Comparison of ENCODE assay signal across 2 cellular contexts in the genomic region with DNA sequence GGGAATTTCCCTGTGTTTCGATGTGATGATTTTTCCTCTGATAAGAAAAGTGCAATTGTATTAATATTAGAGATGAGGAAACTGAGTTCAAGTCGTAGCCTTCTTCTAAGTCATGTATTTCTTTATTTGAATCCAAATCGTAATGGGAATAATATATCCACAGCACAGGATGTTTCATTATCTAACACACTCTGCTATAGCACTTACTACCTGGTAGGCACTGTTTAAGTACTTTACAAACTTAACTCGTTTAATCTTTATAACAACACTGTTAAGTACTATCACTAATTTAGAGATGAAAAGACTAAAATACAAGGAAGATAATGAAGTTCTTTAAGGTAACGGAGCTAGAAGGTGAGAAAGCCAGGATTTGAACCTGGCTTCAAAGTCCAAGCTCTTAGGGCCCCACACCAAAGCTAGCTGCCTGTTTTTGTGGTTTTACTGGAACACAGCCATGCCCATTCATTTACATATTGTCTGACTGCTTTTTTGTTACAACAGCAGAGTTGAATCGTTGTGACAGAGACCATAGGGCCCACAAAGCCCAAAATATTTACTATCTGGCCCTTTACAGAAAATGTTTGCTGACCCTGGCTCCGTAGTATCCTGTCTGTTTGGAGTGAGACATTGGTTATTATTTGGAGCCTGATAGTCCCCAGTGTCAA.
TF ChIP-seq lines count a peak whose summit lies in the region.

No MANE protein-coding gene starts in this region.

TF ChIP-seq in GM12891, 5 proteins besides CTCF, POLR2A, EP300 and RAD21:
- no peak for TF ChIP-seq POLR2AphosphoS5 (IDR thresholded peaks at IDR 0.05; ENCODE audit: low read depth, low read length)
- TF ChIP-seq SPI1 (IDR thresholded peaks at IDR 0.05; ENCODE audit: low read depth, low read length) = no peak
- no peak for TF ChIP-seq PAX5 (IDR thresholded peaks at IDR 0.05; ENCODE audit: insufficient read depth, low read length, severe bottlenecking)
- TF ChIP-seq POU2F2 (IDR thresholded peaks at IDR 0.05; ENCODE audit: low read depth, low read length) = no peak
- no peak for TF ChIP-seq TAF1 (IDR thresholded peaks at IDR 0.05; ENCODE audit: low read depth, low read length)

TF ChIP-seq in HepG2, 621 proteins besides CTCF, POLR2A, EP300 and RAD21 (continues in another document):
- TF ChIP-seq CHD4 (IDR thresholded peaks at IDR 0.05; ENCODE audit: borderline replicate concordance, low read length) = no peak
- TF ChIP-seq, protein P1, sequence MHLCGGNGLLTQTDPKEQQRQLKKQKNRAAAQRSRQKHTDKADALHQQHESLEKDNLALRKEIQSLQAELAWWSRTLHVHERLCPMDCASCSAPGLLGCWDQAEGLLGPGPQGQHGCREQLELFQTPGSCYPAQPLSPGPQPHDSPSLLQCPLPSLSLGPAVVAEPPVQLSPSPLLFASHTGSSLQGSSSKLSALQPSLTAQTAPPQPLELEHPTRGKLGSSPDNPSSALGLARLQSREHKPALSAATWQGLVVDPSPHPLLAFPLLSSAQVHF (CRISPR knock-in tag; IDR thresholded peaks at IDR 0.05) = no peak
- no peak for TF ChIP-seq ATF7 (IDR thresholded peaks at IDR 0.05)
- no peak for TF ChIP-seq ATF7 (CRISPR knock-in tag; IDR thresholded peaks at IDR 0.05)
- TF ChIP-seq, protein P2, sequence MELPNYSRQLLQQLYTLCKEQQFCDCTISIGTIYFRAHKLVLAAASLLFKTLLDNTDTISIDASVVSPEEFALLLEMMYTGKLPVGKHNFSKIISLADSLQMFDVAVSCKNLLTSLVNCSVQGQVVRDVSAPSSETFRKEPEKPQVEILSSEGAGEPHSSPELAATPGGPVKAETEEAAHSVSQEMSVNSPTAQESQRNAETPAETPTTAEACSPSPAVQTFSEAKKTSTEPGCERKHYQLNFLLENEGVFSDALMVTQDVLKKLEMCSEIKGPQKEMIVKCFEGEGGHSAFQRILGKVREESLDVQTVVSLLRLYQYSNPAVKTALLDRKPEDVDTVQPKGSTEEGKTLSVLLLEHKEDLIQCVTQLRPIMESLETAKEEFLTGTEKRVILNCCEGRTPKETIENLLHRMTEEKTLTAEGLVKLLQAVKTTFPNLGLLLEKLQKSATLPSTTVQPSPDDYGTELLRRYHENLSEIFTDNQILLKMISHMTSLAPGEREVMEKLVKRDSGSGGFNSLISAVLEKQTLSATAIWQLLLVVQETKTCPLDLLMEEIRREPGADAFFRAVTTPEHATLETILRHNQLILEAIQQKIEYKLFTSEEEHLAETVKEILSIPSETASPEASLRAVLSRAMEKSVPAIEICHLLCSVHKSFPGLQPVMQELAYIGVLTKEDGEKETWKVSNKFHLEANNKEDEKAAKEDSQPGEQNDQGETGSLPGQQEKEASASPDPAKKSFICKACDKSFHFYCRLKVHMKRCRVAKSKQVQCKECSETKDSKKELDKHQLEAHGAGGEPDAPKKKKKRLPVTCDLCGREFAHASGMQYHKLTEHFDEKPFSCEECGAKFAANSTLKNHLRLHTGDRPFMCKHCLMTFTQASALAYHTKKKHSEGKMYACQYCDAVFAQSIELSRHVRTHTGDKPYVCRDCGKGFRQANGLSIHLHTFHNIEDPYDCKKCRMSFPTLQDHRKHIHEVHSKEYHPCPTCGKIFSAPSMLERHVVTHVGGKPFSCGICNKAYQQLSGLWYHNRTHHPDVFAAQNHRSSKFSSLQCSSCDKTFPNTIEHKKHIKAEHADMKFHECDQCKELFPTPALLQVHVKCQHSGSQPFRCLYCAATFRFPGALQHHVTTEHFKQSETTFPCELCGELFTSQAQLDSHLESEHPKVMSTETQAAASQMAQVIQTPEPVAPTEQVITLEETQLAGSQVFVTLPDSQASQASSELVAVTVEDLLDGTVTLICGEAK (IDR thresholded peaks at IDR 0.05) = no peak
- TF ChIP-seq, protein P2 (CRISPR knock-in tag; IDR thresholded peaks at IDR 0.05) = no peak
- TF ChIP-seq, protein P3, sequence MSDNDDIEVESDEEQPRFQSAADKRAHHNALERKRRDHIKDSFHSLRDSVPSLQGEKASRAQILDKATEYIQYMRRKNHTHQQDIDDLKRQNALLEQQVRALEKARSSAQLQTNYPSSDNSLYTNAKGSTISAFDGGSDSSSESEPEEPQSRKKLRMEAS (IDR thresholded peaks at IDR 0.05) = no peak
- TF ChIP-seq THYN1 (CRISPR knock-in tag; IDR thresholded peaks at IDR 0.05; ENCODE audit: borderline replicate concordance, low read depth) = no peak
- TF ChIP-seq ZNF292 (CRISPR knock-in tag; IDR thresholded peaks at IDR 0.05; ENCODE audit: borderline replicate concordance, low read depth) = peak; percentile 70
- no peak for TF ChIP-seq REXO4 (CRISPR knock-in tag; IDR thresholded peaks at IDR 0.05; ENCODE audit: borderline replicate concordance)
- no peak for TF ChIP-seq ZFP37 (CRISPR knock-in tag; IDR thresholded peaks at IDR 0.05; ENCODE audit: borderline replicate concordance)
- peak; percentile 91 for TF ChIP-seq CBFB (CRISPR knock-in tag; IDR thresholded peaks at IDR 0.05)
- TF ChIP-seq, protein P4, sequence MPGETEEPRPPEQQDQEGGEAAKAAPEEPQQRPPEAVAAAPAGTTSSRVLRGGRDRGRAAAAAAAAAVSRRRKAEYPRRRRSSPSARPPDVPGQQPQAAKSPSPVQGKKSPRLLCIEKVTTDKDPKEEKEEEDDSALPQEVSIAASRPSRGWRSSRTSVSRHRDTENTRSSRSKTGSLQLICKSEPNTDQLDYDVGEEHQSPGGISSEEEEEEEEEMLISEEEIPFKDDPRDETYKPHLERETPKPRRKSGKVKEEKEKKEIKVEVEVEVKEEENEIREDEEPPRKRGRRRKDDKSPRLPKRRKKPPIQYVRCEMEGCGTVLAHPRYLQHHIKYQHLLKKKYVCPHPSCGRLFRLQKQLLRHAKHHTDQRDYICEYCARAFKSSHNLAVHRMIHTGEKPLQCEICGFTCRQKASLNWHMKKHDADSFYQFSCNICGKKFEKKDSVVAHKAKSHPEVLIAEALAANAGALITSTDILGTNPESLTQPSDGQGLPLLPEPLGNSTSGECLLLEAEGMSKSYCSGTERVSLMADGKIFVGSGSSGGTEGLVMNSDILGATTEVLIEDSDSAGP (CRISPR knock-in tag; IDR thresholded peaks at IDR 0.05; ENCODE audit: borderline replicate concordance) = no peak
- 0 out of 2 replicates have a peak, but pooled peaks have one; percentile 12 for TF ChIP-seq BHLHE40 (IDR thresholded peaks at IDR 0.05; ENCODE audit: low read length)
- no peak for TF ChIP-seq BRD4 (CRISPR knock-in tag; IDR thresholded peaks at IDR 0.05)
- no peak for TF ChIP-seq GPN1 (CRISPR knock-in tag; IDR thresholded peaks at IDR 0.05; ENCODE audit: borderline replicate concordance)
- TF ChIP-seq, protein P5, sequence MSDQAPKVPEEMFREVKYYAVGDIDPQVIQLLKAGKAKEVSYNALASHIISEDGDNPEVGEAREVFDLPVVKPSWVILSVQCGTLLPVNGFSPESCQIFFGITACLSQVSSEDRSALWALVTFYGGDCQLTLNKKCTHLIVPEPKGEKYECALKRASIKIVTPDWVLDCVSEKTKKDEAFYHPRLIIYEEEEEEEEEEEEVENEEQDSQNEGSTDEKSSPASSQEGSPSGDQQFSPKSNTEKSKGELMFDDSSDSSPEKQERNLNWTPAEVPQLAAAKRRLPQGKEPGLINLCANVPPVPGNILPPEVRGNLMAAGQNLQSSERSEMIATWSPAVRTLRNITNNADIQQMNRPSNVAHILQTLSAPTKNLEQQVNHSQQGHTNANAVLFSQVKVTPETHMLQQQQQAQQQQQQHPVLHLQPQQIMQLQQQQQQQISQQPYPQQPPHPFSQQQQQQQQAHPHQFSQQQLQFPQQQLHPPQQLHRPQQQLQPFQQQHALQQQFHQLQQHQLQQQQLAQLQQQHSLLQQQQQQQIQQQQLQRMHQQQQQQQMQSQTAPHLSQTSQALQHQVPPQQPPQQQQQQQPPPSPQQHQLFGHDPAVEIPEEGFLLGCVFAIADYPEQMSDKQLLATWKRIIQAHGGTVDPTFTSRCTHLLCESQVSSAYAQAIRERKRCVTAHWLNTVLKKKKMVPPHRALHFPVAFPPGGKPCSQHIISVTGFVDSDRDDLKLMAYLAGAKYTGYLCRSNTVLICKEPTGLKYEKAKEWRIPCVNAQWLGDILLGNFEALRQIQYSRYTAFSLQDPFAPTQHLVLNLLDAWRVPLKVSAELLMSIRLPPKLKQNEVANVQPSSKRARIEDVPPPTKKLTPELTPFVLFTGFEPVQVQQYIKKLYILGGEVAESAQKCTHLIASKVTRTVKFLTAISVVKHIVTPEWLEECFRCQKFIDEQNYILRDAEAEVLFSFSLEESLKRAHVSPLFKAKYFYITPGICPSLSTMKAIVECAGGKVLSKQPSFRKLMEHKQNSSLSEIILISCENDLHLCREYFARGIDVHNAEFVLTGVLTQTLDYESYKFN (CRISPR knock-in tag; conservative IDR thresholded peaks at IDR 0.05) = peak; percentile 94
- no peak for TF ChIP-seq ZNF766 (CRISPR knock-in tag; IDR thresholded peaks at IDR 0.05; ENCODE audit: borderline replicate concordance)
- TF ChIP-seq ZNF629 (CRISPR knock-in tag; conservative IDR thresholded peaks at IDR 0.05) = no peak
- TF ChIP-seq GLI4 (CRISPR knock-in tag; IDR thresholded peaks at IDR 0.05; ENCODE audit: borderline replicate concordance) = no peak
- no peak for TF ChIP-seq ZNF225 (CRISPR knock-in tag; IDR thresholded peaks at IDR 0.05)
- TF ChIP-seq, protein P6, sequence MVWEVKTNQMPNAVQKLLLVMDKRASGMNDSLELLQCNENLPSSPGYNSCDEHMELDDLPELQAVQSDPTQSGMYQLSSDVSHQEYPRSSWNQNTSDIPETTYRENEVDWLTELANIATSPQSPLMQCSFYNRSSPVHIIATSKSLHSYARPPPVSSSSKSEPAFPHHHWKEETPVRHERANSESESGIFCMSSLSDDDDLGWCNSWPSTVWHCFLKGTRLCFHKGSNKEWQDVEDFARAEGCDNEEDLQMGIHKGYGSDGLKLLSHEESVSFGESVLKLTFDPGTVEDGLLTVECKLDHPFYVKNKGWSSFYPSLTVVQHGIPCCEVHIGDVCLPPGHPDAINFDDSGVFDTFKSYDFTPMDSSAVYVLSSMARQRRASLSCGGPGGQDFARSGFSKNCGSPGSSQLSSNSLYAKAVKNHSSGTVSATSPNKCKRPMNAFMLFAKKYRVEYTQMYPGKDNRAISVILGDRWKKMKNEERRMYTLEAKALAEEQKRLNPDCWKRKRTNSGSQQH (CRISPR knock-in tag; IDR thresholded peaks at IDR 0.05; ENCODE audit: low read depth) = no peak
- peak; percentile 74 for TF ChIP-seq HDAC2 (CRISPR knock-in tag; IDR thresholded peaks at IDR 0.05)
- no peak for TF ChIP-seq HOXD1 (CRISPR knock-in tag; IDR thresholded peaks at IDR 0.05)
- TF ChIP-seq ZNF121 (CRISPR knock-in tag; IDR thresholded peaks at IDR 0.05) = no peak
- TF ChIP-seq PHF5A (CRISPR knock-in tag; IDR thresholded peaks at IDR 0.05; ENCODE audit: low read depth, unreplicated experiment) = no peak
- TF ChIP-seq CENPT (CRISPR knock-in tag; IDR thresholded peaks at IDR 0.05; ENCODE audit: low read depth) = no peak
- peak; percentile 36 for TF ChIP-seq SOX13 (IDR thresholded peaks at IDR 0.05)
- peak in 1 of 2 experiments; percentile 90; a peak in 2 of 4 replicates for TF ChIP-seq SOX13 (CRISPR knock-in tag; conservative IDR thresholded peaks at IDR 0.05 in 1 of 2, IDR thresholded peaks at IDR 0.05 in 1 of 2)
- TF ChIP-seq SNAPC2 (CRISPR knock-in tag; IDR thresholded peaks at IDR 0.05) = 0 out of 2 replicates have a peak, but pooled peaks have one; percentile 38
- TF ChIP-seq, protein P7, sequence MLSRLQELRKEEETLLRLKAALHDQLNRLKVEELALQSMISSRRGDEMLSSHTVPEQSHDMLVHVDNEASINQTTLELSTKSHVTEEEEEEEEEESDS (CRISPR knock-in tag; IDR thresholded peaks at IDR 0.05; ENCODE audit: borderline replicate concordance) = no peak
- TF ChIP-seq TBL1XR1 (IDR thresholded peaks at IDR 0.05; ENCODE audit: borderline replicate concordance, low read length, partially characterized antibody) = no peak
- TF ChIP-seq KDM5B (CRISPR knock-in tag; IDR thresholded peaks at IDR 0.05; ENCODE audit: borderline replicate concordance) = no peak
- TF ChIP-seq, protein P8, sequence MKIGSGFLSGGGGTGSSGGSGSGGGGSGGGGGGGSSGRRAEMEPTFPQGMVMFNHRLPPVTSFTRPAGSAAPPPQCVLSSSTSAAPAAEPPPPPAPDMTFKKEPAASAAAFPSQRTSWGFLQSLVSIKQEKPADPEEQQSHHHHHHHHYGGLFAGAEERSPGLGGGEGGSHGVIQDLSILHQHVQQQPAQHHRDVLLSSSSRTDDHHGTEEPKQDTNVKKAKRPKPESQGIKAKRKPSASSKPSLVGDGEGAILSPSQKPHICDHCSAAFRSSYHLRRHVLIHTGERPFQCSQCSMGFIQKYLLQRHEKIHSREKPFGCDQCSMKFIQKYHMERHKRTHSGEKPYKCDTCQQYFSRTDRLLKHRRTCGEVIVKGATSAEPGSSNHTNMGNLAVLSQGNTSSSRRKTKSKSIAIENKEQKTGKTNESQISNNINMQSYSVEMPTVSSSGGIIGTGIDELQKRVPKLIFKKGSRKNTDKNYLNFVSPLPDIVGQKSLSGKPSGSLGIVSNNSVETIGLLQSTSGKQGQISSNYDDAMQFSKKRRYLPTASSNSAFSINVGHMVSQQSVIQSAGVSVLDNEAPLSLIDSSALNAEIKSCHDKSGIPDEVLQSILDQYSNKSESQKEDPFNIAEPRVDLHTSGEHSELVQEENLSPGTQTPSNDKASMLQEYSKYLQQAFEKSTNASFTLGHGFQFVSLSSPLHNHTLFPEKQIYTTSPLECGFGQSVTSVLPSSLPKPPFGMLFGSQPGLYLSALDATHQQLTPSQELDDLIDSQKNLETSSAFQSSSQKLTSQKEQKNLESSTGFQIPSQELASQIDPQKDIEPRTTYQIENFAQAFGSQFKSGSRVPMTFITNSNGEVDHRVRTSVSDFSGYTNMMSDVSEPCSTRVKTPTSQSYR (CRISPR knock-in tag; IDR thresholded peaks at IDR 0.05; ENCODE audit: borderline replicate concordance) = peak; percentile 43; the same call in 1 of the 2 replicates
